13 cellular contexts compared by ENCODE assay signal in the genomic region with DNA sequence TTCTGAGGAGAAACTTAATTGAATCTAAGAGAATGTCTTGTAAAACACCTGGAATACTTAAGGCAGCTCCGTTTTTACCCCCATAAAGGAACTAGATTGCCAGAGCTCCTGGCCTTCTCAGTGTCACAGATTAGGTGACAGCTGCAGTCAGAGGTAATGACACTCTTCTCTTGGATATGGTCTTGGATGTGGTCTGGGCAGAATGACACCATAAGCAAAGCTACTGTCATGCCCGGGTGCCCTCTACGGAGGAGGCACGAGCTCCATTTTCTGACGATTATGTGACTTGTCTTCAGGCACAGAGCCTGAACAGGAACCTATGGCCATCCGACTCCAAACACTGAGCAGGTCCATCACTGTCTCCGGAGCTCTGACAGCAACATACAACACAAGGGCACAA.
"Had no signal": no experiment of that assay in that cellular context is flagged by ENCODE, and none has a peak within 500 bp of the region (broad histone marks: within the 10 kb centered on the region; RNA-seq: fewer than 3 reads in every experiment).

No MANE protein-coding gene starts in this region.

- H3K4me3 ChIP-seq: breast epithelium, heart right ventricle, right atrium auricular region, tibial nerve had no signal

- H3K4me3 Mint-ChIP-seq: activated CD8-positive, alpha-beta T cell treated with anti-CD3 and anti-CD28 coated beads for 36 hours; activated naive CD8-positive, alpha-beta T cell treated with anti-CD3 and anti-CD28 coated beads, Interleukin-2, amount 10 ng/mL, durations not matched to agents 7 days and 5 days had no signal

- H3K27me3 ChIP-seq: breast epithelium, heart right ventricle, neutrophil, right atrium auricular region, tibial nerve had no signal

- H3K27ac Mint-ChIP-seq: activated CD8-positive, alpha-beta T cell treated with anti-CD3 and anti-CD28 coated beads for 36 hours had no signal

- H3K36me3 ChIP-seq: breast epithelium, heart right ventricle, neutrophil, right atrium auricular region, tibial nerve had no signal

- H3K27ac ChIP-seq: breast epithelium, heart right ventricle, neutrophil, right atrium auricular region, tibial nerve had no signal

- DNase-seq: activated CD8-positive, alpha-beta T cell treated with anti-CD3 and anti-CD28 coated beads for 36 hours; activated gamma-delta T cell treated with Interleukin-2 at 50 U/mL for 16 hours; activated naive CD8-positive, alpha-beta T cell treated with anti-CD3 and anti-CD28 coated beads, Interleukin-2, amount 10 ng/mL, durations not matched to agents 7 days and 5 days; aorta; heart right ventricle; islet precursor cell; left ventricle myocardium superior; SHP77 treated with DMSO at 0.1 percent for 48 hours; small intestine had no signal

- H3K27me3 Mint-ChIP-seq: activated CD8-positive, alpha-beta T cell treated with anti-CD3 and anti-CD28 coated beads for 36 hours; activated naive CD8-positive, alpha-beta T cell treated with anti-CD3 and anti-CD28 coated beads, Interleukin-2, amount 10 ng/mL, durations not matched to agents 7 days and 5 days had no signal

- H3K9me3 Mint-ChIP-seq: activated CD8-positive, alpha-beta T cell treated with anti-CD3 and anti-CD28 coated beads for 36 hours; activated naive CD8-positive, alpha-beta T cell treated with anti-CD3 and anti-CD28 coated beads, Interleukin-2, amount 10 ng/mL, durations not matched to agents 7 days and 5 days had no signal

- H3K4me1 ChIP-seq: breast epithelium had no signal

- ATAC-seq: activated CD8-positive, alpha-beta T cell treated with anti-CD3 and anti-CD28 coated beads for 36 hours; heart right ventricle; left ventricle myocardium superior had no signal

- H3K9me3 ChIP-seq: breast epithelium, heart right ventricle, neutrophil, right atrium auricular region, tibial nerve had no signal
